In the genomic region with DNA sequence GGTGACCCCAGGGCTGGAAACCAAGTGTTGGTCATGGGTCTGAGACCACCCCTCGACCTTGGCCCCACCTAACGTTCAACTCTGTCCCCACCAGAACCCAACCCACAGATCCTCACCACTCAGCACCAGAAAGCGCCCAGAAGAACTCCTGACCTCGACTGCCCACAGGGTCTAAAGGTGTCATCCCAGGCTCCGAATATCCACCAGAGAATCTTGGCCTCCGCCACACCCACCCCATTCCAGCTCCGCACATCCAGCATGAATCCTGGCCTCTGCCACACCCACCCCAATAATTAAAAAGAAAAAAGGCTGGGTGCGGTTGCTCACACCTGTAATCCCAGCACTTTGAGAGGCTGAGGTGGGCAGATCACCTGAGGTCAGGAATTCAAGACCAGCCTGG, we compare ENCODE assay signal across 1 cellular context.
TF ChIP-seq lines count a peak whose summit lies in the region.

No MANE protein-coding gene starts in this region.

TF ChIP-seq in H1, 55 proteins besides CTCF, POLR2A, EP300 and RAD21:
- no peak for TF ChIP-seq BCL11A (IDR thresholded peaks at IDR 0.05; ENCODE audit: low read depth in 2 of 2, low read length in 2 of 2)
- no peak for TF ChIP-seq CREB1 (IDR thresholded peaks at IDR 0.05)
- TF ChIP-seq CBX8 (IDR thresholded peaks at IDR 0.05; ENCODE audit: borderline replicate concordance, low read depth, low read length), result no peak
- no peak for TF ChIP-seq SIX5 (IDR thresholded peaks at IDR 0.05; ENCODE audit: low read depth, low read length)
- TF ChIP-seq SAP30 (IDR thresholded peaks at IDR 0.05; ENCODE audit: insufficient read depth, insufficient replicate concordance, low read length), result no peak
- no peak for TF ChIP-seq KDM4A (IDR thresholded peaks at IDR 0.05; ENCODE audit: low read depth, low read length, severe bottlenecking)
- no peak for TF ChIP-seq PHF8 (conservative IDR thresholded peaks at IDR 0.05; ENCODE audit: low read depth, low read length)
- no peak for TF ChIP-seq TCF12 (IDR thresholded peaks at IDR 0.05; ENCODE audit: low read depth, low read length)
- TF ChIP-seq ZNF274 (IDR thresholded peaks at IDR 0.05; ENCODE audit: borderline replicate concordance, extremely low read depth, low read length), result no peak
- TF ChIP-seq, protein P1, sequence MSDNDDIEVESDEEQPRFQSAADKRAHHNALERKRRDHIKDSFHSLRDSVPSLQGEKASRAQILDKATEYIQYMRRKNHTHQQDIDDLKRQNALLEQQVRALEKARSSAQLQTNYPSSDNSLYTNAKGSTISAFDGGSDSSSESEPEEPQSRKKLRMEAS (IDR thresholded peaks at IDR 0.05), result no peak
- no peak for TF ChIP-seq NANOG (IDR thresholded peaks at IDR 0.05; ENCODE audit: insufficient read depth, low read depth, low read length, poor library complexity, severe bottlenecking)
- no peak for TF ChIP-seq GTF2F1 (IDR thresholded peaks at IDR 0.05; ENCODE audit: borderline replicate concordance, low read depth, low read length)
- TF ChIP-seq, protein P2, sequence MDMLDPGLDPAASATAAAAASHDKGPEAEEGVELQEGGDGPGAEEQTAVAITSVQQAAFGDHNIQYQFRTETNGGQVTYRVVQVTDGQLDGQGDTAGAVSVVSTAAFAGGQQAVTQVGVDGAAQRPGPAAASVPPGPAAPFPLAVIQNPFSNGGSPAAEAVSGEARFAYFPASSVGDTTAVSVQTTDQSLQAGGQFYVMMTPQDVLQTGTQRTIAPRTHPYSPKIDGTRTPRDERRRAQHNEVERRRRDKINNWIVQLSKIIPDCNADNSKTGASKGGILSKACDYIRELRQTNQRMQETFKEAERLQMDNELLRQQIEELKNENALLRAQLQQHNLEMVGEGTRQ (IDR thresholded peaks at IDR 0.05; ENCODE audit: low read length), result no peak
- no peak for TF ChIP-seq SIRT6 (IDR thresholded peaks at IDR 0.05; ENCODE audit: low read length)
- no peak for TF ChIP-seq EZH2 (IDR thresholded peaks at IDR 0.05; ENCODE audit: low read depth, low read length, severe bottlenecking)
- no peak for TF ChIP-seq RXRA (IDR thresholded peaks at IDR 0.05; ENCODE audit: insufficient read depth, low read depth, low read length)
- no peak for TF ChIP-seq SUZ12 (IDR thresholded peaks at IDR 0.05; ENCODE audit: low read length)
- no peak for TF ChIP-seq KDM1A (IDR thresholded peaks at IDR 0.05; ENCODE audit: borderline replicate concordance, low read length)
- TF ChIP-seq CBX5 (IDR thresholded peaks at IDR 0.05; ENCODE audit: low read depth, low read length), result no peak
